Comparison of ENCODE assay signal across 25 cellular contexts in the genomic region with DNA sequence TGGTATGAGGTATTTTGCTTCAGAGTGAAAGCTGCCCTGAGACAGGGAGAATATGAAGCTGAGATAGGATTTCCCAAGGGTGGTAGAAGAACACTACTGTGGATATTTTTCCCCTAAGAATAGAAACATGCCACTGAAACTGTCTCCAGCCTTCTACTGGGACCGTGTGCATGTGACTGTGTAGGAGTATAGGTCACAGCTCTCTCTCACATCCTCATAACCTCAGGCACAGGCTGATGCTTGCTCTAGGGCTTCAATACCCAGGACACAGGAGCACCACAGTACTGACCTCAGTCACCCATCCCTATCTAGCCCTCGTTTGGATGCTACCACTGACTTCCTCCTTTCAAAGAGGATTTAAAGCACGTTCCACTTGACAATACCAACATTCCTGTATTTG.
DNase-seq lines count a peak whose midpoint lies in the region; ATAC-seq, FAIRE-seq and TF ChIP-seq lines count a peak whose summit lies in the region.
"Had no signal": no experiment of that assay in that cellular context is flagged by ENCODE, and none has a peak within 500 bp of the region (broad histone marks: within the 10 kb centered on the region; RNA-seq: fewer than 3 reads in every experiment).

No MANE protein-coding gene starts in this region.

- BruUV-seq in HepG2 (replicated peaks; lab: Mats Ljungman, UMichigan) = no TSS peak

- H3K27ac ChIP-seq in HepG2 (ENCODE audit: extremely low read length, insufficient read depth, low read length) (no peak overlapping the region), right lobe of liver (no peak overlapping the region), WERI-Rb-1 (no peak overlapping the region)
- H3K27ac ChIP-seq: BLaER1 treated with 17β-estradiol and CSF1 and Interleukin-3, amounts not matched to agents 10 nM and 100 nM; neutrophil; SJCRH30; transverse colon had no signal

- TF ChIP-seq RAD21 in HepG2 (CRISPR knock-in tag; IDR thresholded peaks at IDR 0.05) = no peak

- TF ChIP-seq CTCF in HepG2 (CRISPR knock-in tag; IDR thresholded peaks at IDR 0.05) = no peak
- no peak for TF ChIP-seq CTCF in right lobe of liver (IDR thresholded peaks at IDR 0.05)
- TF ChIP-seq CTCF in WERI-Rb-1 (IDR thresholded peaks at IDR 0.05; ENCODE audit: low read depth, low read length) = no peak

- no peak overlapping the region for H3K9ac ChIP-seq in HepG2 (ENCODE audit: insufficient read depth, low read depth, low read length)
- H3K9ac ChIP-seq: BLaER1 treated with 17β-estradiol and CSF1 and Interleukin-3, amounts not matched to agents 10 nM and 100 nM had no signal

- in situ Hi-C loops in HepG2 (cut with HindIII; ENCODE audit: extremely low pct_ligation_motif_present, low pct_unique_long_range_greater_than_20kb) = no loop called here

- WGBS in HepG2 (ENCODE audit: low lambda C conversion rate) = 92% methylated on average over 3 of the region's 3 CpGs
- 69% methylated on average over 3 of the region's 3 CpGs for WGBS in right lobe of liver (ENCODE audit: insufficient coverage, low coverage, low lambda C conversion rate, missing lambda C conversion rate)

- H3K27me3 ChIP-seq in HepG2 (ENCODE audit: control insufficient read depth in 1 of 2, insufficient read depth in 2 of 2, low read length in 2 of 2) (no peaks in the 10 kb centered on the region), right lobe of liver (no peaks in the 10 kb centered on the region), WERI-Rb-1 (ENCODE audit: insufficient read depth, low read depth, severe bottlenecking) (no peaks in the 10 kb centered on the region)
- H3K27me3 ChIP-seq: BLaER1 treated with 17β-estradiol and CSF1 and Interleukin-3, amounts not matched to agents 10 nM and 100 nM; dorsolateral prefrontal cortex; neutrophil; SJCRH30; transverse colon had no signal

- H3K9me3 ChIP-seq in HepG2 (ENCODE audit: low read length) = no peaks in the 10 kb centered on the region
- no peaks in the 10 kb centered on the region for H3K9me3 ChIP-seq in right lobe of liver
- H3K9me3 ChIP-seq in WERI-Rb-1 (ENCODE audit: severe bottlenecking) = no peaks in the 10 kb centered on the region
- H3K9me3 ChIP-seq: BLaER1 treated with 17β-estradiol and CSF1 and Interleukin-3, amounts not matched to agents 10 nM and 100 nM; neutrophil; SJCRH30; transverse colon had no signal

- no peak for TF ChIP-seq POLR2A in HepG2 (IDR thresholded peaks at IDR 0.05; ENCODE audit: insufficient read depth in 1 of 2, low read depth in 2 of 2, low read length in 2 of 2)
- no peak for TF ChIP-seq POLR2A in right lobe of liver (IDR thresholded peaks at IDR 0.05)

- H4K20me1 ChIP-seq in HepG2 (ENCODE audit: insufficient read depth, low read length) = no peaks in the 10 kb centered on the region

- H3K36me3 ChIP-seq in HepG2 (replicated peaks in 1 of 2; ENCODE audit: control insufficient read depth in 1 of 2, insufficient read depth in 2 of 2, low read length in 2 of 2) (peaks cover 26 to 90% of the 10 kb centered on the region in 2 experiments), right lobe of liver (peaks cover 0 to 57% (median 11%) of the 10 kb centered on the region in 4 donors), WERI-Rb-1 (peaks cover 66% of the 10 kb centered on the region)

- FAIRE-seq in HepG2 (lab: Jason Lieb, UNC) = no peak
- FAIRE-seq: bronchial epithelial cell, G401.6 had no signal

- H3K4me1 ChIP-seq in HepG2 (ENCODE audit: insufficient read depth, low read length) (no peaks in the 10 kb centered on the region), right lobe of liver (no peaks in the 10 kb centered on the region)
- H3K4me1 ChIP-seq: BLaER1 treated with 17β-estradiol and CSF1 and Interleukin-3, amounts not matched to agents 10 nM and 100 nM; transverse colon had no signal

- H3K4me2 ChIP-seq in HepG2 (ENCODE audit: low read depth, low read length) = no peak overlapping the region
- H3K4me2 ChIP-seq: BLaER1 treated with 17β-estradiol and CSF1 and Interleukin-3, amounts not matched to agents 10 nM and 100 nM had no signal

- H2AFZ ChIP-seq in HepG2 (ENCODE audit: low read length) = no peak overlapping the region

- no peak for TF ChIP-seq EP300 in HepG2 (IDR thresholded peaks at IDR 0.05; ENCODE audit: low read depth in 2 of 2, low read length in 2 of 2)
- TF ChIP-seq EP300 in HepG2 (CRISPR knock-in tag; IDR thresholded peaks at IDR 0.05; ENCODE audit: borderline replicate concordance) = no peak

- peak; percentile 38; the same call in 2 of the 3 replicates for ATAC-seq in HepG2
- no peak for ATAC-seq in right lobe of liver
- ATAC-seq in HG03095 (IDR thresholded peaks at IDR 0.05; ENCODE audit: unreplicated experiment) = peak; percentile 70
- ATAC-seq in Right ventricle myocardium superior (ENCODE audit: poor library complexity) = peak; percentile 55
- ATAC-seq: activated T-helper 17 cell treated with anti-CD3 and anti-CD28 coated beads, Interleukin-2, amount 50 U/mL, for 72 hours had no signal

- CTCF ChIA-PET in HepG2 (lab: Yijun Ruan, JAX; ENCODE audit: low intra/inter-chr PET ratio, low total read pairs) = no interaction called here

- H3K4me3 ChIP-seq in HepG2 (replicated peaks in 1 of 3; ENCODE audit: insufficient read depth in 1 of 3, low read depth in 2 of 3, low read length in 3 of 3) (no peak overlapping the region), right lobe of liver (no peak overlapping the region), WERI-Rb-1 (ENCODE audit: low read depth, low read length) (no peak overlapping the region)
- H3K4me3 ChIP-seq: BLaER1 treated with 17β-estradiol and CSF1 and Interleukin-3, amounts not matched to agents 10 nM and 100 nM; dorsolateral prefrontal cortex; SJCRH30; transverse colon had no signal

- no peaks in the 10 kb centered on the region for H3K79me2 ChIP-seq in HepG2 (ENCODE audit: insufficient read depth, low read length)

- POLR2A ChIA-PET in HepG2 (lab: Yijun Ruan, JAX) = no interaction called here

- intact Hi-C loops in HepG2 (cut with micrococcal nuclease; ENCODE audit: unreplicated experiment) (no loop called here), right lobe of liver (cut with DNase I) (no loop called here), Right ventricle myocardium superior (cut with DNase I) (no loop called here)

- DNase-seq in HepG2 (ENCODE audit: low spot score) (no peak), right lobe of liver (no peak), Right ventricle myocardium superior (no peak), NCI-H187 (lab: John Stamatoyannopoulos, UW) (no peak), hepatic stellate cell (ENCODE audit: low spot score) (no peak), WERI-Rb-1 (no peak), DMS153 treated with DMSO at 0.1 percent for 48 hours (lab: John Stamatoyannopoulos, UW; ENCODE audit: unreplicated experiment) (no peak)
- DNase-seq: activated CD4-positive, CD25-positive, alpha-beta regulatory T cell; activated CD8-positive, alpha-beta memory T cell treated with anti-CD3 and anti-CD28 coated beads for 24 hours; dorsolateral prefrontal cortex; HCEC 1CT; NCI-H1092 treated with DMSO at 0.1 percent for 48 hours; NCI-H69; OCI-M1; SJCRH30; stimulated activated CD4-positive, alpha-beta T cell treated with anti-CD3 and anti-CD28 coated beads, Interleukin-15, amount 100 ng/mL, for 24 hours; stimulated activated naive CD4-positive, alpha-beta T cell treated with Interleukin-2 at 50 U/mL for 16 hours; T-helper 2 cell; transverse colon had no signal

TF ChIP-seq in HepG2, 621 proteins besides CTCF, POLR2A, EP300 and RAD21 (continues in another document):
- TF ChIP-seq ZNF740 (CRISPR knock-in tag; IDR thresholded peaks at IDR 0.05) (no peak), ERF (CRISPR knock-in tag; IDR thresholded peaks at IDR 0.05) (no peak), NKX3-1 (CRISPR knock-in tag; IDR thresholded peaks at IDR 0.05) (no peak), HES4 (CRISPR knock-in tag; IDR thresholded peaks at IDR 0.05; ENCODE audit: borderline replicate concordance) (no peak), ZNF605 (CRISPR knock-in tag; IDR thresholded peaks at IDR 0.05) (no peak), ZNF784 (CRISPR knock-in tag; IDR thresholded peaks at IDR 0.05; ENCODE audit: borderline replicate concordance) (no peak), YEATS4 (CRISPR knock-in tag; IDR thresholded peaks at IDR 0.05; ENCODE audit: borderline replicate concordance) (no peak)
- TF ChIP-seq, protein P1, sequence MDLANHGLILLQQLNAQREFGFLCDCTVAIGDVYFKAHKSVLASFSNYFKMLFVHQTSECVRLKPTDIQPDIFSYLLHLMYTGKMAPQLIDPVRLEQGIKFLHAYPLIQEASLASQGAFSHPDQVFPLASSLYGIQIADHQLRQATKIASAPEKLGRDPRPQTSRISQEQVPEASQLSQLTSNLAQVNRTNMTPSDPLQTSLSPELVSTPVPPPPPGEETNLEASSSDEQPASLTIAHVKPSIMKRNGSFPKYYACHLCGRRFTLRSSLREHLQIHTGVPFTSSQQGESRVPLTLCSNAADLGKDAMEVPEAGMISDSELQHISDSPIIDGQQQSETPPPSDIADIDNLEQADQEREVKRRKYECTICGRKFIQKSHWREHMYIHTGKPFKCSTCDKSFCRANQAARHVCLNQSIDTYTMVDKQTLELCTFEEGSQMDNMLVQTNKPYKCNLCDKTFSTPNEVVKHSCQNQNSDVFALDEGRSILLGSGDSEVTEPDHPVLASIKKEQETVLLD (CRISPR knock-in tag; IDR thresholded peaks at IDR 0.05; ENCODE audit: low read depth) = no peak

Comparison
In these comparisons a context has a peak if more than half of its experiments do, and no peak if none do; other contexts are left out.
1. ATAC-seq: peak in HepG2 (single experiment), HG03095 (single experiment) and Right ventricle myocardium superior (single experiment); none in right lobe of liver (0 of 4).